20 cellular contexts compared by ENCODE assay signal in the genomic region with DNA sequence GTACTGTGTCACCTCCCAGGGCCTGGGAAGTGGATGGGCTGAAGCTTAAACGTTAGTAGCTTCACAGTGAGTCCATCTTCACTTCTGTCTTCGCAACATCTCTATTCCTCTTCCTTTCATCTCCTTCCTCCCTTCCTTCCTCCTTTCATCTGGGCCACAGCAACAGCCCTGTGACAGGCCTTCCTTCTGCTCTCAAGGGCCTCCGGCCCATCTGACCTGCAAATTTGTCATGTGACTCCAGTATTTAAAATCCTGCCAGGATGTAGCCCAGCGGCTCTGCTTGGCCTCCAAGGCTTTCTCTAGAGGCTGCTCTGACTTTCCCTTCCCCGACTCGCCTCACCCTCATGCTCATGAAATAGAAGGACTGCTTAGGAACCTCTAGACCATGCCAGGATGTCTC. TPM values are rescaled to one million over a fixed set of nuclear protein-coding genes. Genes with fewer than 3 reads are reported as not detected.
A peak's percentile ranks its signal among the peaks of the same experiment; 100 is the strongest.
DNase-seq lines count a peak whose midpoint lies in the region; ATAC-seq, FAIRE-seq and TF ChIP-seq lines count a peak whose summit lies in the region.
"Had no signal": no experiment of that assay in that cellular context is flagged by ENCODE, and none has a peak within 500 bp of the region (broad histone marks: within the 10 kb centered on the region; RNA-seq: fewer than 3 reads in every experiment).

No MANE protein-coding gene starts in this region.

- no peak overlapping the region for H3K4me3 Mint-ChIP-seq in activated CD8-positive, alpha-beta T cell treated with anti-CD3 and anti-CD28 coated beads, Interleukin-2, amount 10 ng/mL, durations not matched to agents 7 days and 5 days
- no peak overlapping the region for H3K4me3 Mint-ChIP-seq in activated CD8-positive, alpha-beta T cell treated with anti-CD3 and anti-CD28 coated beads for 36 hours
- H3K4me3 Mint-ChIP-seq: CD4-positive, alpha-beta T cell had no signal

- 12% methylated on average over 6 of the region's 6 CpGs for WGBS in K562 (ENCODE audit: insufficient coverage, low coverage, missing lambda C conversion rate)

- peaks cover 16% of the 10 kb centered on the region for H3K4me1 Mint-ChIP-seq in activated CD8-positive, alpha-beta T cell treated with anti-CD3 and anti-CD28 coated beads, Interleukin-2, amount 10 ng/mL, durations not matched to agents 7 days and 5 days (ENCODE audit: low read depth)
- peaks cover 21% of the 10 kb centered on the region for H3K4me1 Mint-ChIP-seq in activated CD8-positive, alpha-beta T cell treated with anti-CD3 and anti-CD28 coated beads for 36 hours (ENCODE audit: low read depth)

- no peak for TF ChIP-seq POLR2A in K562 (conservative IDR thresholded peaks at IDR 0.05)

- H3K9me3 Mint-ChIP-seq in activated CD8-positive, alpha-beta T cell treated with anti-CD3 and anti-CD28 coated beads, Interleukin-2, amount 10 ng/mL, durations not matched to agents 7 days and 5 days (ENCODE audit: insufficient read depth), result no peaks in the 10 kb centered on the region
- no peaks in the 10 kb centered on the region for H3K9me3 Mint-ChIP-seq in activated CD8-positive, alpha-beta T cell treated with anti-CD3 and anti-CD28 coated beads for 36 hours
- H3K9me3 Mint-ChIP-seq: CD4-positive, alpha-beta T cell had no signal

- H3K36me3 ChIP-seq in K562 (ENCODE audit: control insufficient read depth, insufficient read depth, low read length) (no peaks in the 10 kb centered on the region), mucosa of descending colon (ENCODE audit: low read depth) (no peaks in the 10 kb centered on the region)
- H3K36me3 ChIP-seq: SJSA1 had no signal

- no peaks in the 10 kb centered on the region for H3K36me3 Mint-ChIP-seq in activated CD8-positive, alpha-beta T cell treated with anti-CD3 and anti-CD28 coated beads, Interleukin-2, amount 10 ng/mL, durations not matched to agents 7 days and 5 days (ENCODE audit: low read depth)
- H3K36me3 Mint-ChIP-seq in activated CD8-positive, alpha-beta T cell treated with anti-CD3 and anti-CD28 coated beads for 36 hours (ENCODE audit: low read depth), result no peaks in the 10 kb centered on the region

- no peak for FAIRE-seq in K562 (lab: Jason Lieb, UNC)
- FAIRE-seq: A549, H54, RCC 7860 had no signal

- peak overlapping the region; percentile 21 for H3K27ac Mint-ChIP-seq in activated CD8-positive, alpha-beta T cell treated with anti-CD3 and anti-CD28 coated beads, Interleukin-2, amount 10 ng/mL, durations not matched to agents 7 days and 5 days
- H3K27ac Mint-ChIP-seq in activated CD8-positive, alpha-beta T cell treated with anti-CD3 and anti-CD28 coated beads for 36 hours, result no peak overlapping the region
- H3K27ac Mint-ChIP-seq: CD4-positive, alpha-beta T cell had no signal

- no peak overlapping the region; a peak in 1 of 4 replicates for H3K9ac ChIP-seq in K562 (ENCODE audit: insufficient read depth in 1 of 2, low read depth in 2 of 2, low read length in 2 of 2)
- H3K9ac ChIP-seq: KMS-11 had no signal

- TF ChIP-seq EP300 in K562 (IDR thresholded peaks at IDR 0.05; ENCODE audit: low read length), result no peak

- H2AFZ ChIP-seq in K562 (ENCODE audit: low read depth, low read length), result no peak overlapping the region

- H3K27ac ChIP-seq in K562 (ENCODE audit: extremely low read depth, low read depth, low read length), result no peak overlapping the region
- H3K27ac ChIP-seq: A549, KMS-11, SJSA1 had no signal

- H3K4me3 ChIP-seq in K562, result no peak overlapping the region
- H3K4me3 ChIP-seq in mucosa of descending colon, result no peak overlapping the region
- H3K4me3 ChIP-seq: A549, SJSA1 had no signal

- in situ Hi-C loops in K562 (cut with MboI), result no loop called here

- H3K4me1 ChIP-seq in K562 (replicated peaks in 1 of 2; ENCODE audit: control insufficient read depth in 2 of 2, insufficient read depth in 2 of 2, low read length in 2 of 2), result no peaks in the 10 kb centered on the region
- no peaks in the 10 kb centered on the region for H3K4me1 ChIP-seq in mucosa of descending colon (ENCODE audit: low read depth)

- no peak overlapping the region for H3K4me2 ChIP-seq in K562 (ENCODE audit: insufficient read depth, low read length)
- H3K4me2 ChIP-seq: A549, KMS-11 had no signal

- H3K9me3 ChIP-seq in K562 (replicated peaks; ENCODE audit: control insufficient read depth, insufficient read depth, low read depth, low read length) (no peaks in the 10 kb centered on the region), mucosa of descending colon (no peaks in the 10 kb centered on the region)
- H3K9me3 ChIP-seq: A549, SJSA1 had no signal

- intact Hi-C loops in activated CD8-positive, alpha-beta T cell treated with anti-CD3 and anti-CD28 coated beads for 36 hours (cut with micrococcal nuclease), result no loop called here
- intact Hi-C loops in K562 (cut with micrococcal nuclease) (no loop called here), mucosa of descending colon (cut with DNase I, micrococcal nuclease) (no loop called here), left ventricle myocardium superior (cut with micrococcal nuclease) (no loop called here)

- H3K79me2 ChIP-seq in K562 (ENCODE audit: control insufficient read depth, insufficient read depth, low read length), result no peaks in the 10 kb centered on the region

- peaks cover under 1% of the 10 kb centered on the region for H3K27me3 Mint-ChIP-seq in activated CD8-positive, alpha-beta T cell treated with anti-CD3 and anti-CD28 coated beads, Interleukin-2, amount 10 ng/mL, durations not matched to agents 7 days and 5 days (ENCODE audit: low read depth)
- peaks cover under 1% of the 10 kb centered on the region for H3K27me3 Mint-ChIP-seq in activated CD8-positive, alpha-beta T cell treated with anti-CD3 and anti-CD28 coated beads for 36 hours
- H3K27me3 Mint-ChIP-seq: CD4-positive, alpha-beta T cell had no signal

- BruUV-seq in K562 (replicated peaks; lab: Mats Ljungman, UMichigan), result no TSS peak

- H3K27me3 ChIP-seq in K562 (ENCODE audit: control insufficient read depth in 2 of 2, insufficient read depth in 2 of 2, low read length in 2 of 2), result peaks cover 6 to 10% of the 10 kb centered on the region in 2 experiments; a peak in 3 of 5 replicates
- H3K27me3 ChIP-seq: SJSA1 had no signal

- no peak for DNase-seq in activated CD8-positive, alpha-beta T cell treated with anti-CD3 and anti-CD28 coated beads, Interleukin-2, amount 10 ng/mL, durations not matched to agents 7 days and 5 days
- DNase-seq in activated CD8-positive, alpha-beta T cell treated with anti-CD3 and anti-CD28 coated beads for 36 hours, result no peak
- DNase-seq in MV-4-11 (lab: John Stamatoyannopoulos, UW) (peak; percentile 58), K562 (ENCODE audit: extremely low read depth in 1 of 4, low spot score in 3 of 4) (no peak), pons (ENCODE audit: low spot score) (peak; percentile 31), mucosa of descending colon (no peak), left ventricle myocardium superior (no peak)
- DNase-seq in stimulated activated CD4-positive, alpha-beta T cell treated with anti-CD3 and anti-CD28 coated beads, Interleukin-2, amount 100 ng/mL, for 24 hours, result no peak
- DNase-seq: CD4-positive, alpha-beta T cell; DMS79 treated with DMSO at 0.1 percent for 48 hours; GDM1; NCI-H1930; NCI-H2171; NCI-H446 treated with DMSO at 0.1 percent for 48 hours; NCI-H748 treated with DMSO at 0.1 percent for 48 hours had no signal

- ATAC-seq in activated CD8-positive, alpha-beta T cell treated with anti-CD3 and anti-CD28 coated beads, Interleukin-2, amount 10 ng/mL, durations not matched to agents 7 days and 5 days, result no peak
- ATAC-seq in activated CD8-positive, alpha-beta T cell treated with anti-CD3 and anti-CD28 coated beads for 36 hours, result no peak
- peak; percentile 53 for ATAC-seq in K562
- ATAC-seq in mucosa of descending colon, result no peak
- no peak for ATAC-seq in left ventricle myocardium superior
- ATAC-seq: A549 had no signal

- no peaks in the 10 kb centered on the region for H3K9me1 ChIP-seq in K562 (ENCODE audit: control insufficient read depth, insufficient read depth, low read length)

- POLR2A ChIA-PET in activated CD8-positive, alpha-beta T cell treated with anti-CD3 and anti-CD28 coated beads, Interleukin-2, amount 10 ng/mL, durations not matched to agents 7 days and 5 days (lab: Charles Lee), result interaction anchor here (1.5 kb wide), 1 partner anchor 10 kb away, joined by 3 read pairs; no protein-coding TSS in a partner anchor
- POLR2A ChIA-PET in activated CD8-positive, alpha-beta T cell treated with anti-CD3 and anti-CD28 coated beads for 36 hours (lab: Charles Lee), result interaction anchor here (0.9 to 2.7 kb wide), 2 partner anchors 9 to 12 kb away, joined by 3 to 11 read pairs; no protein-coding TSS in a partner anchor
- POLR2A ChIA-PET in K562 (lab: Yijun Ruan, JAX), result interaction anchor here (0.6 to 1.3 kb wide), 2 partner anchors 11 to 39 kb away, joined by 3 to 5 read pairs; a partner anchor contains a TSS

- TF ChIP-seq CTCF in activated CD8-positive, alpha-beta T cell treated with anti-CD3 and anti-CD28 coated beads for 36 hours (IDR thresholded peaks at IDR 0.05), result no peak
- TF ChIP-seq CTCF in K562 (IDR thresholded peaks at IDR 0.05 in 2 of 3, conservative IDR thresholded peaks at IDR 0.05 in 1 of 3; ENCODE audit: insufficient read depth in 2 of 3, low read depth in 1 of 3, low read length in 3 of 3) (no peak), mucosa of descending colon (IDR thresholded peaks at IDR 0.05) (no peak)

- CTCF ChIA-PET in activated CD8-positive, alpha-beta T cell treated with anti-CD3 and anti-CD28 coated beads, Interleukin-2, amount 10 ng/mL, durations not matched to agents 7 days and 5 days (lab: Charles Lee), result interaction anchor here (0.9 kb wide), 2 partner anchors 9 to 10 kb away, joined by 3 read pairs; no protein-coding TSS in a partner anchor
- CTCF ChIA-PET in activated CD8-positive, alpha-beta T cell treated with anti-CD3 and anti-CD28 coated beads for 36 hours (lab: Charles Lee), result interaction anchor here (1.2 kb wide), 1 partner anchor 20 kb away, joined by 3 read pairs; no protein-coding TSS in a partner anchor
- CTCF ChIA-PET in K562 (lab: Yijun Ruan, JAX; ENCODE audit: low intra/inter-chr PET ratio), result no interaction called here

- no peaks in the 10 kb centered on the region for H4K20me1 ChIP-seq in K562 (replicated peaks; ENCODE audit: control insufficient read depth, insufficient read depth, low read length)

- TF ChIP-seq RAD21 in K562 (CRISPR knock-in tag; conservative IDR thresholded peaks at IDR 0.05 in 1 of 2, IDR thresholded peaks at IDR 0.05 in 1 of 2), result no peak

RNA-seq across cellular contexts. Expression of a gene that starts 10.9 kb away (rescaled TPM):
- 10 to 100 TPM; 31.3 to 32.6 TPM for total RNA-seq in activated CD8-positive, alpha-beta T cell treated with anti-CD3 and anti-CD28 coated beads, Interleukin-2, amount 10 ng/mL, durations not matched to agents 7 days and 5 days
- total RNA-seq in activated CD8-positive, alpha-beta T cell treated with anti-CD3 and anti-CD28 coated beads for 36 hours, result 10 to 100 TPM; 52.6 to 61.3 TPM
- total RNA-seq in K562 (2011; cell fraction: chromatin; rRNA removed; ENCODE audit: low replicate concordance), result 1.7 and 2.4 TPM in 2 replicates
- 1.3 and 1.6 TPM in 2 replicates for total RNA-seq in K562 (2011; cell fraction: nucleolus; rRNA removed)
- total RNA-seq in K562 (2011; cell fraction: nucleoplasm; rRNA removed), result 1.2 and 2.6 TPM in 2 replicates
- total RNA-seq in K562 (2014; rRNA removed) (3.4 and 3.6 TPM in 2 replicates), K562 (2014; rRNA removed; fragmentation: Illumina TruSeq; extraction: Trizol) (0.96 and 1.1 TPM in 2 replicates), K562 (2015; rRNA removed; fragmentation: Illumina TruSeq; extraction: Trizol) (0.40 and 0.57 TPM in 2 replicates), K562 (2021) (2.0 and 3.8 TPM in 2 replicates), mucosa of descending colon (1 to 10 TPM in 2 of 3 donors, under 1 TPM in 1; 0.38 to 2.9 (median 1.6) TPM), left ventricle myocardium superior (1.6 TPM)
- polyA plus RNA-seq in K562 (2011; rRNA removed) (0.93 and 2.0 TPM in 2 replicates), K562 (2014; fragmentation: Illumina TruSeq; extraction: Trizol) (2.7 and 3.1 TPM in 2 replicates), K562 (2014; fragmentation: Nextera tagmentation; extraction: Ambion mirVana) (under 1 TPM; 0.51 to 0.57 TPM), K562 (2014; rRNA removed) (3.8 and 5.2 TPM in 2 replicates)
- polyA plus RNA-seq in K562 (2011; cell fraction: cytosol; rRNA removed), result 0.68 and 4.4 TPM in 2 replicates
- polyA plus RNA-seq in K562 (2011; cell fraction: nucleus; rRNA removed), result 0.48 and 0.71 TPM in 2 replicates
- 1.9 and 8.3 TPM in 2 replicates for polyA plus RNA-seq in K562 (2012)
- polyA minus RNA-seq in K562 (2011; rRNA and poly(A)+ RNA removed), result 0.18 and 0.25 TPM in 2 replicates
- 1.1 TPM in 1 of 2 replicates, not detected in the other for polyA minus RNA-seq in K562 (2011; cell fraction: cytosol; rRNA and poly(A)+ RNA removed)
- polyA minus RNA-seq in K562 (2011; cell fraction: nucleus; rRNA and poly(A)+ RNA removed), result 0.11 and 0.54 TPM in 2 replicates

Comparison
In these comparisons a context has a peak if more than half of its experiments do, and no peak if none do; other contexts are left out.
1. DNase-seq: peak in MV-4-11 (single experiment) and pons (single experiment); none in activated CD8-positive, alpha-beta T cell treated with anti-CD3 and anti-CD28 coated beads, Interleukin-2, amount 10 ng/mL, durations not matched to agents 7 days and 5 days (single experiment), activated CD8-positive, alpha-beta T cell treated with anti-CD3 and anti-CD28 coated beads for 36 hours (single experiment), K562 (0 of 4), mucosa of descending colon (0 of 3), stimulated activated CD4-positive, alpha-beta T cell treated with anti-CD3 and anti-CD28 coated beads, Interleukin-2, amount 100 ng/mL, for 24 hours (0 of 2) and left ventricle myocardium superior (single experiment).
2. RNA of a gene that starts 10.9 kb away (total RNA-seq): 52.6 to 61.3 TPM in activated CD8-positive, alpha-beta T cell treated with anti-CD3 and anti-CD28 coated beads for 36 hours and 31.3 to 32.6 TPM in activated CD8-positive, alpha-beta T cell treated with anti-CD3 and anti-CD28 coated beads, Interleukin-2, amount 10 ng/mL, durations not matched to agents 7 days and 5 days; 0.40 to 3.8 TPM in K562, 0.38 to 2.9 TPM in mucosa of descending colon and 1.6 TPM in left ventricle myocardium superior (single experiment); every median in the first group is over 4 times any median in the second.